24 cellular contexts compared by ENCODE assay signal in genomic region chr1:179205284-179205683, GRCh38. TPM values are rescaled to one million over a fixed set of nuclear protein-coding genes. Genes with fewer than 3 reads are reported as not detected.
DNase-seq lines count a peak whose midpoint lies in the region; ATAC-seq and TF ChIP-seq lines count a peak whose summit lies in the region.
"Had no signal": no experiment of that assay in that cellular context is flagged by ENCODE, and none has a peak within 500 bp of the region (broad histone marks: within the 10 kb centered on the region; RNA-seq: fewer than 3 reads in every experiment).

No MANE protein-coding gene starts in this region.

- CTCF ChIA-PET in activated CD4-positive, alpha-beta memory T cell treated with anti-CD3 and anti-CD28 coated beads for 36 hours (lab: Charles Lee): no interaction called here
- CTCF ChIA-PET in activated CD4-positive, alpha-beta memory T cell treated with anti-CD3 and anti-CD28 coated beads, Interleukin-2, amount 10 ng/mL, durations not matched to agents 7 days and 5 days (lab: Charles Lee): no interaction called here
- CTCF ChIA-PET in activated B cell treated with CpG ODN at 0.5 μM for 24 hours (lab: Charles Lee): no interaction called here
- CTCF ChIA-PET in CD8-positive, alpha-beta memory T cell (lab: Charles Lee): no interaction called here

- no peak for ATAC-seq in activated B cell treated with CpG ODN at 0.5 μM for 24 hours (ENCODE audit: low read depth)
- no peak for ATAC-seq in GM21526 (IDR thresholded peaks at IDR 0.05; ENCODE audit: low FRiP score, unreplicated experiment)
- ATAC-seq: A549, heart right ventricle, Right ventricle myocardium inferior had no signal

- H2AFZ ChIP-seq in neural progenitor cell (replicated peaks): no peak overlapping the region

- no peak overlapping the region for H3K4me3 Mint-ChIP-seq in activated CD4-positive, alpha-beta memory T cell treated with anti-CD3 and anti-CD28 coated beads for 36 hours
- H3K4me3 Mint-ChIP-seq in activated CD4-positive, alpha-beta memory T cell treated with anti-CD3 and anti-CD28 coated beads, Interleukin-2, amount 10 ng/mL, durations not matched to agents 7 days and 5 days: no peak overlapping the region
- H3K4me3 Mint-ChIP-seq in activated B cell treated with CpG ODN at 0.5 μM for 24 hours: no peak overlapping the region
- H3K4me3 Mint-ChIP-seq in neural progenitor cell: no peak overlapping the region
- H3K4me3 Mint-ChIP-seq in CD8-positive, alpha-beta memory T cell: no peak overlapping the region
- H3K4me3 Mint-ChIP-seq: activated T-helper 1 cell treated with anti-CD3 and anti-CD28 coated beads, Interleukin-12 subunit alpha, Interleukin-12 subunit beta, Interleukin-2, Interleukin-4 antibody, amounts not matched to agents 30 ng/mL and 10 ng/mL and 1 ng/mL, durations not matched to agents 14 hours and 24 hours and 36 hours had no signal

- DNase-seq in activated CD4-positive, alpha-beta memory T cell treated with anti-CD3 and anti-CD28 coated beads for 36 hours: no peak
- no peak for DNase-seq in activated CD4-positive, alpha-beta memory T cell treated with anti-CD3 and anti-CD28 coated beads, Interleukin-2, amount 10 ng/mL, durations not matched to agents 7 days and 5 days
- peak; percentile 9 for DNase-seq in HT1080 (ENCODE audit: low read depth)
- no peak for DNase-seq in activated B cell treated with CpG ODN at 0.5 μM for 24 hours
- DNase-seq in neural progenitor cell (ENCODE audit: low spot score): no peak
- DNase-seq in CD8-positive, alpha-beta memory T cell: no peak
- DNase-seq in effector memory CD4-positive, alpha-beta T cell: no peak
- DNase-seq: activated CD4-positive, alpha-beta T cell treated with anti-CD3 and anti-CD28 coated beads, Interleukin-2, amount 50 U/mL, for 1 hour; amniotic stem cell; BE2C; Calu3; cortex of kidney; heart right ventricle; left ventricle myocardium inferior; NCI-H1105; NCI-H2081 treated with DMSO at 0.1 percent for 48 hours; small intestine; stimulated activated CD4-positive, alpha-beta T cell treated with anti-CD3 and anti-CD28 coated beads, Interleukin-4, amount 100 ng/mL, for 24 hours; substantia nigra; uterus had no signal

- peaks cover 2% of the 10 kb centered on the region for H3K36me3 Mint-ChIP-seq in activated CD4-positive, alpha-beta memory T cell treated with anti-CD3 and anti-CD28 coated beads for 36 hours
- H3K36me3 Mint-ChIP-seq in activated CD4-positive, alpha-beta memory T cell treated with anti-CD3 and anti-CD28 coated beads, Interleukin-2, amount 10 ng/mL, durations not matched to agents 7 days and 5 days (ENCODE audit: low read depth): peaks cover 3% of the 10 kb centered on the region
- H3K36me3 Mint-ChIP-seq in activated B cell treated with CpG ODN at 0.5 μM for 24 hours (ENCODE audit: low read depth) (peaks cover 5% of the 10 kb centered on the region), neural progenitor cell (no peaks in the 10 kb centered on the region)
- H3K36me3 Mint-ChIP-seq in CD8-positive, alpha-beta memory T cell: peaks cover 0 to 2% (median 0%) of the 10 kb centered on the region in 3 donors

- no peaks in the 10 kb centered on the region for H3K27me3 Mint-ChIP-seq in activated CD4-positive, alpha-beta memory T cell treated with anti-CD3 and anti-CD28 coated beads for 36 hours
- H3K27me3 Mint-ChIP-seq in activated CD4-positive, alpha-beta memory T cell treated with anti-CD3 and anti-CD28 coated beads, Interleukin-2, amount 10 ng/mL, durations not matched to agents 7 days and 5 days: no peaks in the 10 kb centered on the region
- H3K27me3 Mint-ChIP-seq in activated B cell treated with CpG ODN at 0.5 μM for 24 hours: no peaks in the 10 kb centered on the region
- peaks cover 2% of the 10 kb centered on the region for H3K27me3 Mint-ChIP-seq in neural progenitor cell (ENCODE audit: insufficient read depth, low read depth)
- H3K27me3 Mint-ChIP-seq in CD8-positive, alpha-beta memory T cell: no peaks in the 10 kb centered on the region

- H3K4me3 ChIP-seq in neural progenitor cell: no peak overlapping the region
- H3K4me3 ChIP-seq in CD8-positive, alpha-beta memory T cell (ENCODE audit: low read length): no peak overlapping the region
- H3K4me3 ChIP-seq in effector memory CD4-positive, alpha-beta T cell (ENCODE audit: insufficient read depth, low read depth, low read length, poor library complexity, severe bottlenecking): no peak overlapping the region
- H3K4me3 ChIP-seq: A549, heart right ventricle, left ventricle myocardium inferior, uterus had no signal

- H3K4me2 ChIP-seq in neural progenitor cell: no peak overlapping the region
- H3K4me2 ChIP-seq: A549 had no signal

- TF ChIP-seq CTCF in activated B cell treated with CpG ODN at 0.5 μM for 24 hours (IDR thresholded peaks at IDR 0.05): no peak
- no peak for TF ChIP-seq CTCF in neural progenitor cell (IDR thresholded peaks at IDR 0.05)

- H3K36me3 ChIP-seq in neural progenitor cell: no peaks in the 10 kb centered on the region
- H3K36me3 ChIP-seq in CD8-positive, alpha-beta memory T cell (ENCODE audit: insufficient read depth, low read length): no peaks in the 10 kb centered on the region
- H3K36me3 ChIP-seq in effector memory CD4-positive, alpha-beta T cell (ENCODE audit: control insufficient read depth, insufficient read depth, low read length): no peaks in the 10 kb centered on the region
- H3K36me3 ChIP-seq: BE2C, heart right ventricle, left ventricle myocardium inferior, uterus had no signal

- intact Hi-C loops in activated CD4-positive, alpha-beta memory T cell treated with anti-CD3 and anti-CD28 coated beads for 36 hours (cut with micrococcal nuclease): no loop called here
- intact Hi-C loops in activated B cell treated with CpG ODN at 0.5 μM for 24 hours (cut with micrococcal nuclease): no loop called here

- H3K9ac ChIP-seq in neural progenitor cell: no peak overlapping the region

- H3K79me2 ChIP-seq in neural progenitor cell (ENCODE audit: low read depth): peaks cover 74% of the 10 kb centered on the region

- H3K9me3 Mint-ChIP-seq in activated CD4-positive, alpha-beta memory T cell treated with anti-CD3 and anti-CD28 coated beads for 36 hours: peaks cover 3% of the 10 kb centered on the region
- no peaks in the 10 kb centered on the region for H3K9me3 Mint-ChIP-seq in activated CD4-positive, alpha-beta memory T cell treated with anti-CD3 and anti-CD28 coated beads, Interleukin-2, amount 10 ng/mL, durations not matched to agents 7 days and 5 days
- H3K9me3 Mint-ChIP-seq in activated B cell treated with CpG ODN at 0.5 μM for 24 hours (no peaks in the 10 kb centered on the region), neural progenitor cell (no peaks in the 10 kb centered on the region)
- H3K9me3 Mint-ChIP-seq in CD8-positive, alpha-beta memory T cell: no peaks in the 10 kb centered on the region
- H3K9me3 Mint-ChIP-seq: activated T-helper 1 cell treated with anti-CD3 and anti-CD28 coated beads, Interleukin-12 subunit alpha, Interleukin-12 subunit beta, Interleukin-2, Interleukin-4 antibody, amounts not matched to agents 30 ng/mL and 10 ng/mL and 1 ng/mL, durations not matched to agents 14 hours and 24 hours and 36 hours had no signal

- peak overlapping the region; percentile 38 for H3K27ac Mint-ChIP-seq in activated CD4-positive, alpha-beta memory T cell treated with anti-CD3 and anti-CD28 coated beads for 36 hours
- no peak overlapping the region for H3K27ac Mint-ChIP-seq in activated CD4-positive, alpha-beta memory T cell treated with anti-CD3 and anti-CD28 coated beads, Interleukin-2, amount 10 ng/mL, durations not matched to agents 7 days and 5 days
- H3K27ac Mint-ChIP-seq in activated B cell treated with CpG ODN at 0.5 μM for 24 hours (peak overlapping the region; percentile 56), neural progenitor cell (peak overlapping the region; percentile 28)
- peak overlapping the region in 1 of 8 donors; percentile 38 for H3K27ac Mint-ChIP-seq in CD8-positive, alpha-beta memory T cell
- H3K27ac Mint-ChIP-seq: activated T-helper 1 cell treated with anti-CD3 and anti-CD28 coated beads, Interleukin-12 subunit alpha, Interleukin-12 subunit beta, Interleukin-2, Interleukin-4 antibody, amounts not matched to agents 30 ng/mL and 10 ng/mL and 1 ng/mL, durations not matched to agents 14 hours and 24 hours and 36 hours had no signal

- POLR2A ChIA-PET in activated CD4-positive, alpha-beta memory T cell treated with anti-CD3 and anti-CD28 coated beads for 36 hours (lab: Charles Lee): no interaction called here
- POLR2A ChIA-PET in activated CD4-positive, alpha-beta memory T cell treated with anti-CD3 and anti-CD28 coated beads, Interleukin-2, amount 10 ng/mL, durations not matched to agents 7 days and 5 days (lab: Charles Lee): no interaction called here
- POLR2A ChIA-PET in activated B cell treated with CpG ODN at 0.5 μM for 24 hours (lab: Charles Lee): no interaction called here
- POLR2A ChIA-PET in CD8-positive, alpha-beta memory T cell (lab: Charles Lee): no interaction called here

- no peaks in the 10 kb centered on the region for H3F3A ChIP-seq in neural progenitor cell (ENCODE audit: low read depth)

- peaks cover 34% of the 10 kb centered on the region for H3K4me1 Mint-ChIP-seq in activated CD4-positive, alpha-beta memory T cell treated with anti-CD3 and anti-CD28 coated beads for 36 hours (ENCODE audit: low read depth)
- H3K4me1 Mint-ChIP-seq in activated CD4-positive, alpha-beta memory T cell treated with anti-CD3 and anti-CD28 coated beads, Interleukin-2, amount 10 ng/mL, durations not matched to agents 7 days and 5 days: peaks cover 7% of the 10 kb centered on the region
- peaks cover 11% of the 10 kb centered on the region for H3K4me1 Mint-ChIP-seq in activated B cell treated with CpG ODN at 0.5 μM for 24 hours
- peaks cover 4% of the 10 kb centered on the region for H3K4me1 Mint-ChIP-seq in neural progenitor cell
- peaks cover 27 to 61% (median 36%) of the 10 kb centered on the region in 3 donors for H3K4me1 Mint-ChIP-seq in CD8-positive, alpha-beta memory T cell

- peaks cover 27% of the 10 kb centered on the region for H4K20me1 ChIP-seq in neural progenitor cell (ENCODE audit: low read depth)

- no peaks in the 10 kb centered on the region for H3K4me1 ChIP-seq in neural progenitor cell
- no peaks in the 10 kb centered on the region for H3K4me1 ChIP-seq in CD8-positive, alpha-beta memory T cell (ENCODE audit: insufficient read depth, low read length)
- H3K4me1 ChIP-seq in effector memory CD4-positive, alpha-beta T cell (ENCODE audit: control insufficient read depth, insufficient read depth, low read length, poor library complexity, severe bottlenecking): no peaks in the 10 kb centered on the region
- H3K4me1 ChIP-seq: uterus had no signal

- no peaks in the 10 kb centered on the region for H3K27me3 ChIP-seq in neural progenitor cell
- no peaks in the 10 kb centered on the region for H3K27me3 ChIP-seq in CD8-positive, alpha-beta memory T cell (ENCODE audit: insufficient read depth, low read length, poor library complexity, severe bottlenecking)
- no peaks in the 10 kb centered on the region for H3K27me3 ChIP-seq in effector memory CD4-positive, alpha-beta T cell (replicated peaks; ENCODE audit: control insufficient read depth, insufficient read depth, low read length, poor library complexity, severe bottlenecking)
- H3K27me3 ChIP-seq: BE2C, heart right ventricle, uterus had no signal

- no peak overlapping the region for H3K27ac ChIP-seq in neural progenitor cell
- H3K27ac ChIP-seq in CD8-positive, alpha-beta memory T cell (ENCODE audit: low read depth, low read length): no peak overlapping the region
- no peak overlapping the region for H3K27ac ChIP-seq in effector memory CD4-positive, alpha-beta T cell (ENCODE audit: insufficient read depth, low read length, poor library complexity, severe bottlenecking)
- H3K27ac ChIP-seq: A549, heart right ventricle, left ventricle myocardium inferior, uterus had no signal

- no peaks in the 10 kb centered on the region for H3K9me3 ChIP-seq in neural progenitor cell (ENCODE audit: low read depth)
- H3K9me3 ChIP-seq in CD8-positive, alpha-beta memory T cell (ENCODE audit: low read length): no peaks in the 10 kb centered on the region
- H3K9me3 ChIP-seq in effector memory CD4-positive, alpha-beta T cell (ENCODE audit: control insufficient read depth, low read length): no peaks in the 10 kb centered on the region
- H3K9me3 ChIP-seq: A549, BE2C, heart right ventricle, left ventricle myocardium inferior, uterus had no signal

RNA-seq across cellular contexts. Expression of gene ABL2, which starts 24.2 kb away (rescaled TPM):
- 1 to 10 TPM; 8.8 to 9.1 TPM for total RNA-seq in activated CD4-positive, alpha-beta memory T cell treated with anti-CD3 and anti-CD28 coated beads for 36 hours
- total RNA-seq in activated CD4-positive, alpha-beta memory T cell treated with anti-CD3 and anti-CD28 coated beads, Interleukin-2, amount 10 ng/mL, durations not matched to agents 7 days and 5 days: 1 to 10 TPM; 8.6 to 9.3 TPM
- 29.4 and 42.2 TPM in 2 replicates for total RNA-seq in HT1080 (2014; rRNA removed; shearing (Covaris generic))
- polyA plus RNA-seq in HT1080 (2015; cell fraction: cytosol; rRNA removed): 14.2 and 20.4 TPM in 2 replicates
- 36.0 and 45.5 TPM in 2 replicates for polyA plus RNA-seq in HT1080 (2015; cell fraction: nucleus; rRNA removed)
- total RNA-seq in activated B cell treated with CpG ODN at 0.5 μM for 24 hours (15.2 and 15.6 TPM in 2 replicates), neural progenitor cell (ENCODE audit: low replicate concordance) (17.9 and 20.1 TPM in 2 replicates)
- total RNA-seq in CD8-positive, alpha-beta memory T cell: 1 to 10 TPM; 6.7 to 7.2 TPM
- polyA plus RNA-seq in CD8-positive, alpha-beta memory T cell: 1.4 TPM
